8 cellular contexts compared by ENCODE assay signal in the genomic region with DNA sequence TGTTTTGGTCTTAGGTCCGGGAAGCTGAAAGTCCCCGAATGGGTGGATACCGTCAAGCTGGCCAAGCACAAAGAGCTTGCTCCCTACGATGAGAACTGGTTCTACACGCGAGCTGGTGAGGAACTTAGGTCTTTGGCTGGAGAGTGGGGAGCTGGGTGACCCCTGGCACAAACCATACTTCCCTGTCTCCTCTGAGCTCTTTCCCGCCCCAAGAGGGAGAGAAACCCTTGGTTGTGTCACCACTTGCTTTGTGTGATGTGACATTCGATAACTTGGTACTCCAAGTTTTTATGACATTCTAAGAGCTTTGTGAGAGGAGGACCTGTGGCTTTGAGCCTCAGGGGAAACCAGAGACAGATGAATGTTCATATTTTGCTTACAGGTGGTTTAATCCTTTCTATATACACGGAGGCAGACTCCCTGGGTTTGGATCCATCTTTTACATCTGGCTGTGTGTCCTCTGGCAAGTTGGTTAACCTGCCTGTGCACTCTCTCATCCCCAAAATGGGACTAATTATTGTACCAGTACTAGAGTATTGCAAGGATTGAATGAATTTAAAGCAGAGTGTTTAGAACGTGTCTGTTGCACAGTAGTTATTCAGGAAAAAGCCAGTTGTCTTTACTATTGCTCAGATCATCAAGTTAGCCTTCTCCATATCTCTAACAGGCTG. TPM values are rescaled to one million over a fixed set of nuclear protein-coding genes. Genes with fewer than 3 reads are reported as not detected.
A peak's percentile ranks its signal among the peaks of the same experiment; 100 is the strongest.
DNase-seq lines count a peak whose midpoint lies in the region; ATAC-seq and TF ChIP-seq lines count a peak whose summit lies in the region.

No MANE protein-coding gene starts in this region.

- 50% methylated on average over 2 of the region's 10 CpGs for WGBS in right lobe of liver (ENCODE audit: insufficient coverage, low coverage, low lambda C conversion rate, missing lambda C conversion rate)

- peaks cover 44% of the 10 kb centered on the region for H3K4me1 ChIP-seq in adipocyte (ENCODE audit: control insufficient read depth, insufficient read depth, low read length)
- peaks cover 0 to 17% (median 3%) of the 10 kb centered on the region in 4 donors for H3K4me1 ChIP-seq in right lobe of liver
- peaks cover 41% of the 10 kb centered on the region for H3K4me1 ChIP-seq in upper lobe of right lung

- H3K4me3 ChIP-seq in adipocyte (ENCODE audit: low read length): peak overlapping the region; percentile 95
- H3K4me3 ChIP-seq in right lobe of liver: peak overlapping the region; percentile 93 to 97 (median 94)
- H3K4me3 ChIP-seq in upper lobe of right lung: peak overlapping the region; percentile 92

- H3K9me3 Mint-ChIP-seq in activated naive CD4-positive, alpha-beta T cell treated with anti-CD3 and anti-CD28 coated beads, Interleukin-2, amount 10 ng/mL, durations not matched to agents 7 days and 5 days: no peaks in the 10 kb centered on the region

- peak overlapping the region; percentile 97 for H3K9ac ChIP-seq in adipocyte (ENCODE audit: low read length)

- intact Hi-C loops in right lobe of liver (cut with DNase I): no loop called here
- intact Hi-C loops in upper lobe of right lung (cut with DNase I): loop anchor here (10.0 kb wide), 1 partner anchor 74 kb away; no protein-coding TSS in a partner anchor
- intact Hi-C loops in head of caudate nucleus (cut with DNase I): loop anchor here (5.0 kb wide), 1 partner anchor 96 kb away; a partner anchor contains a TSS

- ATAC-seq in right lobe of liver (no peak), upper lobe of right lung (no peak)

- CTCF ChIA-PET in activated naive CD4-positive, alpha-beta T cell treated with anti-CD3 and anti-CD28 coated beads, Interleukin-2, amount 10 ng/mL, durations not matched to agents 7 days and 5 days (lab: Charles Lee): interaction anchor here (0.8 to 3.9 kb wide), 6 partner anchors 11 to 97 kb away, joined by 3 to 37 read pairs (median 4); a partner anchor contains a TSS

- H3K27ac ChIP-seq in right lobe of liver: peak overlapping the region in 2 of 3 donors; percentile 74 to 88
- H3K27ac ChIP-seq in upper lobe of right lung: peak overlapping the region; percentile 92

- H3K36me3 ChIP-seq in adipocyte (ENCODE audit: control insufficient read depth, insufficient read depth, low read length, severe bottlenecking) (peaks cover 50% of the 10 kb centered on the region), right lobe of liver (peaks cover 11 to 48% (median 28%) of the 10 kb centered on the region in 4 donors), upper lobe of right lung (peaks cover 52% of the 10 kb centered on the region)

- peaks cover 54% of the 10 kb centered on the region for H3K4me1 Mint-ChIP-seq in activated naive CD4-positive, alpha-beta T cell treated with anti-CD3 and anti-CD28 coated beads, Interleukin-2, amount 10 ng/mL, durations not matched to agents 7 days and 5 days

- no peak for DNase-seq in activated naive CD4-positive, alpha-beta T cell treated with anti-CD3 and anti-CD28 coated beads, Interleukin-2, amount 10 ng/mL, durations not matched to agents 7 days and 5 days
- no peak for DNase-seq in activated naive CD4-positive, alpha-beta T cell treated with anti-CD3 and anti-CD28 coated beads, Interleukin-2, amount 50 U/mL, for 16 hours
- DNase-seq in adipocyte (ENCODE audit: low read depth): peak; percentile 19
- no peak for DNase-seq in right lobe of liver
- no peak for DNase-seq in upper lobe of right lung
- DNase-seq in DMS153 treated with DMSO at 0.1 percent for 48 hours (lab: John Stamatoyannopoulos, UW; ENCODE audit: unreplicated experiment): no peak
- DNase-seq in head of caudate nucleus: no peak
- no peak for DNase-seq in ecto neural progenitor cell (ENCODE audit: low spot score)

- no peaks in the 10 kb centered on the region for H3K27me3 ChIP-seq in adipocyte (replicated peaks; ENCODE audit: control insufficient read depth, insufficient read depth, low read length)
- H3K27me3 ChIP-seq in right lobe of liver: no peaks in the 10 kb centered on the region
- no peaks in the 10 kb centered on the region for H3K27me3 ChIP-seq in upper lobe of right lung

- H3K27me3 Mint-ChIP-seq in activated naive CD4-positive, alpha-beta T cell treated with anti-CD3 and anti-CD28 coated beads, Interleukin-2, amount 10 ng/mL, durations not matched to agents 7 days and 5 days: no peaks in the 10 kb centered on the region

- TF ChIP-seq POLR2A in right lobe of liver (IDR thresholded peaks at IDR 0.05): no peak

- H3K27ac Mint-ChIP-seq in activated naive CD4-positive, alpha-beta T cell treated with anti-CD3 and anti-CD28 coated beads, Interleukin-2, amount 10 ng/mL, durations not matched to agents 7 days and 5 days: peak overlapping the region; percentile 88

- no peaks in the 10 kb centered on the region for H3K9me3 ChIP-seq in adipocyte (ENCODE audit: control insufficient read depth, low read length)
- H3K9me3 ChIP-seq in right lobe of liver: no peaks in the 10 kb centered on the region
- no peaks in the 10 kb centered on the region for H3K9me3 ChIP-seq in upper lobe of right lung

- H3K4me3 Mint-ChIP-seq in activated naive CD4-positive, alpha-beta T cell treated with anti-CD3 and anti-CD28 coated beads, Interleukin-2, amount 10 ng/mL, durations not matched to agents 7 days and 5 days: peak overlapping the region; percentile 82

- no peak for TF ChIP-seq CTCF in right lobe of liver (IDR thresholded peaks at IDR 0.05)
- TF ChIP-seq CTCF in upper lobe of right lung (IDR thresholded peaks at IDR 0.05): no peak

- H3K36me3 Mint-ChIP-seq in activated naive CD4-positive, alpha-beta T cell treated with anti-CD3 and anti-CD28 coated beads, Interleukin-2, amount 10 ng/mL, durations not matched to agents 7 days and 5 days: peaks cover 46% of the 10 kb centered on the region

RNA-seq across cellular contexts. Expression of a gene that starts 1.2 kb away (rescaled TPM):
- total RNA-seq in right lobe of liver: 100 to 1,000 TPM; 347 to 556 (median 499) TPM
- total RNA-seq in upper lobe of right lung: 1,667 TPM

RNA-seq across cellular contexts. Expression of a gene that starts 15.8 kb away (rescaled TPM):
- total RNA-seq in right lobe of liver: under 1 TPM in 4 of 6 experiments, not detected in 2; 0.18 to 0.71 (median 0.39) TPM
- 1.4 TPM for total RNA-seq in upper lobe of right lung

RNA-seq across cellular contexts. Expression of a gene that starts 16.4 kb away (rescaled TPM):
- total RNA-seq in right lobe of liver (not detected), upper lobe of right lung (not detected)

RNA-seq across cellular contexts. Expression of a gene that starts 16.8 kb away (rescaled TPM):
- total RNA-seq in right lobe of liver (not detected), upper lobe of right lung (not detected)

RNA-seq across cellular contexts. Expression of a gene that starts 21.8 kb away (rescaled TPM):
- total RNA-seq in right lobe of liver (10 to 100 TPM; 25.3 to 39.7 (median 30.2) TPM), upper lobe of right lung (197 TPM)

Comparison
In these comparisons a context has a peak if more than half of its experiments do, and no peak if none do; other contexts are left out.
1. intact Hi-C loops: an anchor here in upper lobe of right lung (10.0 kb wide) and head of caudate nucleus (5.0 kb wide); none called in right lobe of liver.